Comparison of ENCODE assay signal across 1 cellular context in genomic region chr17:78526231-78527025, GRCh38.
TF ChIP-seq lines count a peak whose summit lies in the region.

No MANE protein-coding gene starts in this region.

TF ChIP-seq in HepG2, 621 proteins besides CTCF, POLR2A, EP300 and RAD21 (continued from another document and continues in another):
- TF ChIP-seq ZNF318 (CRISPR knock-in tag; IDR thresholded peaks at IDR 0.05) = no peak
- TF ChIP-seq ERF (CRISPR knock-in tag; IDR thresholded peaks at IDR 0.05) = no peak
- TF ChIP-seq, protein P1, sequence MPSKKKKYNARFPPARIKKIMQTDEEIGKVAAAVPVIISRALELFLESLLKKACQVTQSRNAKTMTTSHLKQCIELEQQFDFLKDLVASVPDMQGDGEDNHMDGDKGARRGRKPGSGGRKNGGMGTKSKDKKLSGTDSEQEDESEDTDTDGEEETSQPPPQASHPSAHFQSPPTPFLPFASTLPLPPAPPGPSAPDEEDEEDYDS (CRISPR knock-in tag; IDR thresholded peaks at IDR 0.05) = no peak
- TF ChIP-seq, protein P2, sequence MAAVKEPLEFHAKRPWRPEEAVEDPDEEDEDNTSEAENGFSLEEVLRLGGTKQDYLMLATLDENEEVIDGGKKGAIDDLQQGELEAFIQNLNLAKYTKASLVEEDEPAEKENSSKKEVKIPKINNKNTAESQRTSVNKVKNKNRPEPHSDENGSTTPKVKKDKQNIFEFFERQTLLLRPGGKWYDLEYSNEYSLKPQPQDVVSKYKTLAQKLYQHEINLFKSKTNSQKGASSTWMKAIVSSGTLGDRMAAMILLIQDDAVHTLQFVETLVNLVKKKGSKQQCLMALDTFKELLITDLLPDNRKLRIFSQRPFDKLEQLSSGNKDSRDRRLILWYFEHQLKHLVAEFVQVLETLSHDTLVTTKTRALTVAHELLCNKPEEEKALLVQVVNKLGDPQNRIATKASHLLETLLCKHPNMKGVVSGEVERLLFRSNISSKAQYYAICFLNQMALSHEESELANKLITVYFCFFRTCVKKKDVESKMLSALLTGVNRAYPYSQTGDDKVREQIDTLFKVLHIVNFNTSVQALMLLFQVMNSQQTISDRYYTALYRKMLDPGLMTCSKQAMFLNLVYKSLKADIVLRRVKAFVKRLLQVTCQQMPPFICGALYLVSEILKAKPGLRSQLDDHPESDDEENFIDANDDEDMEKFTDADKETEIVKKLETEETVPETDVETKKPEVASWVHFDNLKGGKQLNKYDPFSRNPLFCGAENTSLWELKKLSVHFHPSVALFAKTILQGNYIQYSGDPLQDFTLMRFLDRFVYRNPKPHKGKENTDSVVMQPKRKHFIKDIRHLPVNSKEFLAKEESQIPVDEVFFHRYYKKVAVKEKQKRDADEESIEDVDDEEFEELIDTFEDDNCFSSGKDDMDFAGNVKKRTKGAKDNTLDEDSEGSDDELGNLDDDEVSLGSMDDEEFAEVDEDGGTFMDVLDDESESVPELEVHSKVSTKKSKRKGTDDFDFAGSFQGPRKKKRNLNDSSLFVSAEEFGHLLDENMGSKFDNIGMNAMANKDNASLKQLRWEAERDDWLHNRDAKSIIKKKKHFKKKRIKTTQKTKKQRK (IDR thresholded peaks at IDR 0.05; ENCODE audit: low read length) = no peak
- TF ChIP-seq ZNF777 (CRISPR knock-in tag; IDR thresholded peaks at IDR 0.05) = no peak
- TF ChIP-seq ZNF598 (CRISPR knock-in tag; IDR thresholded peaks at IDR 0.05; ENCODE audit: borderline replicate concordance) = no peak
- no peak for TF ChIP-seq NR3C1 (CRISPR knock-in tag; IDR thresholded peaks at IDR 0.05)
- TF ChIP-seq ZNF766 (CRISPR knock-in tag; IDR thresholded peaks at IDR 0.05; ENCODE audit: borderline replicate concordance) = no peak
- TF ChIP-seq ZNF646 (CRISPR knock-in tag; IDR thresholded peaks at IDR 0.05) = no peak
- no peak for TF ChIP-seq ZNF460 (CRISPR knock-in tag; IDR thresholded peaks at IDR 0.05; ENCODE audit: borderline replicate concordance)
- TF ChIP-seq ZMYM4 (CRISPR knock-in tag; IDR thresholded peaks at IDR 0.05) = peak; percentile 47; the same call in 1 of the 2 replicates
- TF ChIP-seq PRPF4 (IDR thresholded peaks at IDR 0.05; ENCODE audit: low read depth, low read length, poor library complexity, severe bottlenecking) = no peak
- TF ChIP-seq, protein P3, sequence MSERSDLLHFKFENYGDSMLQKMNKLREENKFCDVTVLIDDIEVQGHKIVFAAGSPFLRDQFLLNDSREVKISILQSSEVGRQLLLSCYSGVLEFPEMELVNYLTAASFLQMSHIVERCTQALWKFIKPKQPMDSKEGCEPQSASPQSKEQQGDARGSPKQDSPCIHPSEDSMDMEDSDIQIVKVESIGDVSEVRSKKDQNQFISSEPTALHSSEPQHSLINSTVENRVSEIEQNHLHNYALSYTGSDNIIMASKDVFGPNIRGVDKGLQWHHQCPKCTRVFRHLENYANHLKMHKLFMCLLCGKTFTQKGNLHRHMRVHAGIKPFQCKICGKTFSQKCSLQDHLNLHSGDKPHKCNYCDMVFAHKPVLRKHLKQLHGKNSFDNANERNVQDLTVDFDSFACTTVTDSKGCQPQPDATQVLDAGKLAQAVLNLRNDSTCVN (CRISPR knock-in tag; IDR thresholded peaks at IDR 0.05; ENCODE audit: borderline replicate concordance) = no peak
- TF ChIP-seq POLR2G (IDR thresholded peaks at IDR 0.05; ENCODE audit: low read depth, low read length) = no peak
- TF ChIP-seq, protein P4, sequence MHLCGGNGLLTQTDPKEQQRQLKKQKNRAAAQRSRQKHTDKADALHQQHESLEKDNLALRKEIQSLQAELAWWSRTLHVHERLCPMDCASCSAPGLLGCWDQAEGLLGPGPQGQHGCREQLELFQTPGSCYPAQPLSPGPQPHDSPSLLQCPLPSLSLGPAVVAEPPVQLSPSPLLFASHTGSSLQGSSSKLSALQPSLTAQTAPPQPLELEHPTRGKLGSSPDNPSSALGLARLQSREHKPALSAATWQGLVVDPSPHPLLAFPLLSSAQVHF (CRISPR knock-in tag; IDR thresholded peaks at IDR 0.05) = no peak
- no peak for TF ChIP-seq MATR3 (CRISPR knock-in tag; IDR thresholded peaks at IDR 0.05)
- TF ChIP-seq, protein P5, sequence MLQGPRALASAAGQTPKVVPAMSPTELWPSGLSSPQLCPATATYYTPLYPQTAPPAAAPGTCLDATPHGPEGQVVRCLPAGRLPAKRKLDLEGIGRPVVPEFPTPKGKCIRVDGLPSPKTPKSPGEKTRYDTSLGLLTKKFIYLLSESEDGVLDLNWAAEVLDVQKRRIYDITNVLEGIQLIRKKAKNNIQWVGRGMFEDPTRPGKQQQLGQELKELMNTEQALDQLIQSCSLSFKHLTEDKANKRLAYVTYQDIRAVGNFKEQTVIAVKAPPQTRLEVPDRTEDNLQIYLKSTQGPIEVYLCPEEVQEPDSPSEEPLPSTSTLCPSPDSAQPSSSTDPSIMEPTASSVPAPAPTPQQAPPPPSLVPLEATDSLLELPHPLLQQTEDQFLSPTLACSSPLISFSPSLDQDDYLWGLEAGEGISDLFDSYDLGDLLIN (CRISPR knock-in tag; IDR thresholded peaks at IDR 0.05; ENCODE audit: borderline replicate concordance) = no peak
- no peak for TF ChIP-seq PCBP1 (IDR thresholded peaks at IDR 0.05; ENCODE audit: borderline replicate concordance, low read depth, low read length)
- TF ChIP-seq TOPORS (CRISPR knock-in tag; IDR thresholded peaks at IDR 0.05) = no peak
- TF ChIP-seq ZNF251 (CRISPR knock-in tag; IDR thresholded peaks at IDR 0.05) = no peak
- TF ChIP-seq CEBPG (CRISPR knock-in tag; IDR thresholded peaks at IDR 0.05) = no peak
- no peak for TF ChIP-seq GZF1 (CRISPR knock-in tag; IDR thresholded peaks at IDR 0.05)
- peak; percentile 57; the same call in 1 of the 2 replicates for TF ChIP-seq ZNF619 (CRISPR knock-in tag; IDR thresholded peaks at IDR 0.05)
- no peak for TF ChIP-seq ZNF800 (CRISPR knock-in tag; IDR thresholded peaks at IDR 0.05)
- no peak for TF ChIP-seq TCF7 (IDR thresholded peaks at IDR 0.05; ENCODE audit: low read depth)
- TF ChIP-seq ZFX (CRISPR knock-in tag; IDR thresholded peaks at IDR 0.05; ENCODE audit: low read depth) = no peak
- no peak for TF ChIP-seq ZNF331 (CRISPR knock-in tag; IDR thresholded peaks at IDR 0.05)
- TF ChIP-seq ZBTB1 (CRISPR knock-in tag; IDR thresholded peaks at IDR 0.05; ENCODE audit: borderline replicate concordance) = no peak
- no peak for TF ChIP-seq ZGPAT (CRISPR knock-in tag; IDR thresholded peaks at IDR 0.05)
- TF ChIP-seq NFE2L1 (CRISPR knock-in tag; IDR thresholded peaks at IDR 0.05; ENCODE audit: borderline replicate concordance) = no peak
- peak; percentile 41; the same call in 1 of the 2 replicates for TF ChIP-seq GABPB1 (CRISPR knock-in tag; IDR thresholded peaks at IDR 0.05)
